Comparison of ENCODE assay signal across 8 cellular contexts in the genomic region with DNA sequence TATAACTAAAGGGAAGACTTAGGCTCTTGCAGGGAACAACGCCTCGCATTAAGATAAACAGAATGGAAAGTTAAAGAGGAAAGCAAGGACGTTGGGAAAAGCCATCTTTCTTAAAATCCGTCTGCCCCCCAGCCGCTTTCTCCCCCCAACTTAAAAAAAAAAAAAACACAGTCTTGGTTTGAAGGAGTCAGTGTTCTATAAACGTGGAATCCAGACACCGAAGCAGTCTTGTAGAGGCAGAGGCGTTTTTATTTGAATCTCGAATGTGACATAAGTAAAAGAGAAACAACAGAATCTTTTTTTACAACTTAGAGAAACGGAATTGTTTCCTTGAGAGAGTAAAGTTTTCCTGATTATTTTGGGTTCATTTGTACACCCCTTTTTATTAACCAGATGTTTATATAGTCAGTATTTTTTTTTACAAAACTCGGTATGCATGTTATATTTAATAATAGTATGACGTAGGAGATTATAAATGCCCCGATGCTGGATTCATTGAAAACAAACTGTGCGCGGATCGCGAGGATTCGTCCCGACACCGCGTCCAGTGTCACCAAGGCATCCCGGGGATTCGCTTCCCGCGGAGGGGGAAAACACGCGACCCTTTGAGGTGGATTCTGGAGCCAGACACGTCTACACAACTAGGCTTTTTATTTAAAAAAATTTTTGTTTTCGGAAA. TPM values are rescaled to one million over a fixed set of nuclear protein-coding genes. Genes with fewer than 3 reads are reported as not detected.
DNase-seq lines count a peak whose midpoint lies in the region; ATAC-seq, FAIRE-seq and TF ChIP-seq lines count a peak whose summit lies in the region.

No MANE protein-coding gene starts in this region.

- peak overlapping the region; percentile 79 for H3K4me3 Mint-ChIP-seq in activated CD4-positive, alpha-beta memory T cell treated with anti-CD3 and anti-CD28 coated beads, Interleukin-2, amount 10 ng/mL, durations not matched to agents 7 days and 5 days

- POLR2A ChIA-PET in A673 (lab: Charles Lee; ENCODE audit: low non-redundant PET) = interaction anchor here (0.6 kb wide), 1 partner anchor 191 kb away, joined by 8 read pairs; no protein-coding TSS in a partner anchor
- POLR2A ChIA-PET in activated CD4-positive, alpha-beta memory T cell treated with anti-CD3 and anti-CD28 coated beads, Interleukin-2, amount 10 ng/mL, durations not matched to agents 7 days and 5 days (lab: Charles Lee) = interaction anchor here (1.0 to 4.9 kb wide), 8 partner anchors 15 to 366 kb away, joined by 3 to 31 read pairs (median 7); partner anchors contain the start of genes ERCC6L2 and FANCC

- H3K27ac ChIP-seq in A673 (ENCODE audit: low read depth, low read length, poor library complexity, severe bottlenecking) (peak overlapping the region; percentile 91), gastrocnemius medialis (peak overlapping the region; percentile 84 to 96 (median 91))

- intact Hi-C loops in A673 (cut with micrococcal nuclease; ENCODE audit: unreplicated experiment) = loop anchor here (2.0 to 10.0 kb wide), 4 partner anchors 193 to 555 kb away; partner anchors contain the start of genes ERCC6L2 and FANCC
- intact Hi-C loops in head of caudate nucleus (cut with DNase I) = loop anchor here (5.0 to 10.0 kb wide), 4 partner anchors 48 to 605 kb away; partner anchors contain the start of genes ERCC6L2 and FANCC
- intact Hi-C loops in gastrocnemius medialis (cut with DNase I; ENCODE audit: low total_unique reads) = loop anchor here (2.0 to 10.0 kb wide), 5 partner anchors 83 to 905 kb away; partner anchors contain the start of genes ERCC6L2 and ZNF367

- H3K4me1 ChIP-seq in A673 (ENCODE audit: insufficient read depth, low read length, poor library complexity, severe bottlenecking) = peaks cover 41% of the 10 kb centered on the region
- H3K4me1 ChIP-seq in gastrocnemius medialis = peaks cover 5 to 19% of the 10 kb centered on the region in 2 donors

- no TSS peak for BruUV-seq in A673 (replicated peaks; lab: Mats Ljungman, UMichigan)

- peaks cover 56% of the 10 kb centered on the region for H3K27me3 Mint-ChIP-seq in activated CD4-positive, alpha-beta memory T cell treated with anti-CD3 and anti-CD28 coated beads, Interleukin-2, amount 10 ng/mL, durations not matched to agents 7 days and 5 days

- H3K4me1 Mint-ChIP-seq in activated CD4-positive, alpha-beta memory T cell treated with anti-CD3 and anti-CD28 coated beads, Interleukin-2, amount 10 ng/mL, durations not matched to agents 7 days and 5 days = peaks cover 41% of the 10 kb centered on the region

- no peak for TF ChIP-seq POLR2A in gastrocnemius medialis (IDR thresholded peaks at IDR 0.05)

- H3K27me3 ChIP-seq in A673 (replicated peaks; ENCODE audit: insufficient read depth, low read depth, low read length, poor library complexity) (no peaks in the 10 kb centered on the region), gastrocnemius medialis (peaks cover 0 to 10% (median 7%) of the 10 kb centered on the region in 3 donors)

- no peaks in the 10 kb centered on the region for H3K9me3 ChIP-seq in A673 (ENCODE audit: low read depth, low read length, poor library complexity, severe bottlenecking)
- H3K9me3 ChIP-seq in gastrocnemius medialis = no peaks in the 10 kb centered on the region

- peaks cover 2% of the 10 kb centered on the region for H3K36me3 Mint-ChIP-seq in activated CD4-positive, alpha-beta memory T cell treated with anti-CD3 and anti-CD28 coated beads, Interleukin-2, amount 10 ng/mL, durations not matched to agents 7 days and 5 days (ENCODE audit: low read depth)

- H3K4me3 ChIP-seq in A673 (ENCODE audit: low read depth, low read length, poor library complexity, severe bottlenecking) = peak overlapping the region; percentile 84
- H3K4me3 ChIP-seq in GM12875 (ENCODE audit: low read depth, low read length) = peak overlapping the region; percentile 70
- peak overlapping the region; percentile 63 to 95 (median 78) for H3K4me3 ChIP-seq in gastrocnemius medialis

- no peaks in the 10 kb centered on the region for H3K9me3 Mint-ChIP-seq in activated CD4-positive, alpha-beta memory T cell treated with anti-CD3 and anti-CD28 coated beads, Interleukin-2, amount 10 ng/mL, durations not matched to agents 7 days and 5 days

- H3K27ac Mint-ChIP-seq in activated CD4-positive, alpha-beta memory T cell treated with anti-CD3 and anti-CD28 coated beads, Interleukin-2, amount 10 ng/mL, durations not matched to agents 7 days and 5 days = peak overlapping the region; percentile 66

- ATAC-seq in gastrocnemius medialis (no peak), GM18873 (IDR thresholded peaks at IDR 0.05; ENCODE audit: low FRiP score, unreplicated experiment) (no peak), GM19324 (IDR thresholded peaks at IDR 0.05; ENCODE audit: low FRiP score, unreplicated experiment) (no peak)

- in situ Hi-C loops in gastrocnemius medialis (cut with MboI; ENCODE audit: low sequenced_read_pairs in 4 of 4) = loop anchor here (10.0 to 25.0 kb wide), 4 partner anchors 198 to 377 kb away; partner anchors contain the start of genes ERCC6L2 (in 2 of the 4) and FANCC (in 2 of the 4)

- FAIRE-seq in RCC 7860 (lab: Jason Lieb, UNC) = no peak

- CTCF ChIA-PET in A673 (lab: Charles Lee) = no interaction called here
- CTCF ChIA-PET in activated CD4-positive, alpha-beta memory T cell treated with anti-CD3 and anti-CD28 coated beads, Interleukin-2, amount 10 ng/mL, durations not matched to agents 7 days and 5 days (lab: Charles Lee) = interaction anchor here (0.6 to 1.1 kb wide), 3 partner anchors 17 to 828 kb away, joined by 3 to 4 read pairs (median 3); no protein-coding TSS in a partner anchor

- peak; percentile 56 for DNase-seq in A673 (ENCODE audit: low spot score)
- no peak for DNase-seq in activated CD4-positive, alpha-beta memory T cell treated with anti-CD3 and anti-CD28 coated beads, Interleukin-2, amount 10 ng/mL, durations not matched to agents 7 days and 5 days
- peak in 24 of 42 donors; percentile 12 to 77 (median 48) for DNase-seq in head of caudate nucleus
- no peak for DNase-seq in gastrocnemius medialis
- no peak for DNase-seq in RCC 7860 (ENCODE audit: low spot score)

- H3K36me3 ChIP-seq in A673 (ENCODE audit: insufficient read depth, low read length, poor library complexity, severe bottlenecking) (no peaks in the 10 kb centered on the region), gastrocnemius medialis (no peaks in the 10 kb centered on the region)

- TF ChIP-seq CTCF in A673 (conservative IDR thresholded peaks at IDR 0.05; ENCODE audit: low read depth, low read length) = no peak
- no peak for TF ChIP-seq CTCF in GM12875 (IDR thresholded peaks at IDR 0.05; ENCODE audit: borderline replicate concordance, insufficient read depth, low read depth, low read length)
- TF ChIP-seq CTCF in gastrocnemius medialis (IDR thresholded peaks at IDR 0.05 in 4 of 5, conservative IDR thresholded peaks at IDR 0.05 in 1 of 5) = no peak

RNA-seq across cellular contexts. Expression of gene PTCH1, which starts 6.8 kb away (rescaled TPM):
- 32.6 and 36.5 TPM in 2 replicates for total RNA-seq in A673 (2021)
- total RNA-seq in activated CD4-positive, alpha-beta memory T cell treated with anti-CD3 and anti-CD28 coated beads, Interleukin-2, amount 10 ng/mL, durations not matched to agents 7 days and 5 days = 10 to 100 TPM; 17.2 to 19.2 TPM
- total RNA-seq in gastrocnemius medialis = 1 to 10 TPM; 4.2 to 6.9 (median 5.2) TPM

Comparison
In these comparisons a context has a peak if more than half of its experiments do, and no peak if none do; other contexts are left out.
1. DNase-seq: peak in A673 (single experiment) and head of caudate nucleus (24 of 42); none in activated CD4-positive, alpha-beta memory T cell treated with anti-CD3 and anti-CD28 coated beads, Interleukin-2, amount 10 ng/mL, durations not matched to agents 7 days and 5 days (single experiment), gastrocnemius medialis (0 of 2) and RCC 7860 (single experiment).
2. Peak in every context shown above with its lines, with median percentiles within 50 percentile points of each other: H3K4me3 ChIP-seq.